ENCODE assay signal across 8 cellular contexts in genomic region chr10:70461397-70462348, GRCh38. TPM values are rescaled to one million over a fixed set of nuclear protein-coding genes. Genes with fewer than 3 reads are reported as not detected.
DNase-seq lines count a peak whose midpoint lies in the region; ATAC-seq and TF ChIP-seq lines count a peak whose summit lies in the region.

No MANE protein-coding gene starts in this region.

- no peaks in the 10 kb centered on the region for H3K9me3 ChIP-seq in upper lobe of right lung

- H3K36me3 ChIP-seq in upper lobe of right lung, result no peaks in the 10 kb centered on the region

- ATAC-seq in upper lobe of right lung (peak; percentile 72), GM19328 (IDR thresholded peaks at IDR 0.05; ENCODE audit: unreplicated experiment) (no peak)

- intact Hi-C loops in upper lobe of right lung (cut with DNase I), result loop anchor here (5.0 to 10.0 kb wide), 2 partner anchors 76 to 303 kb away; no protein-coding TSS in a partner anchor

- peaks cover 7% of the 10 kb centered on the region for H3K27me3 ChIP-seq in upper lobe of right lung

- no peak overlapping the region for H3K27ac ChIP-seq in upper lobe of right lung

- H3K4me1 ChIP-seq in upper lobe of right lung, result peaks cover 18% of the 10 kb centered on the region

- TF ChIP-seq CTCF in LNCAP (IDR thresholded peaks at IDR 0.05), result peak; percentile 88
- peak; percentile 86 for TF ChIP-seq CTCF in upper lobe of right lung (IDR thresholded peaks at IDR 0.05)

- DNase-seq in SIG-M5 treated with dmso at 0.1 percent for 504 hours (lab: John Stamatoyannopoulos, UW; ENCODE audit: unreplicated experiment) (peak; percentile 15), SIG-M5 (lab: John Stamatoyannopoulos, UW) (no peak), epidermal melanocyte (ENCODE audit: insufficient read length, low spot score) (peak; percentile 81), mucosa of gallbladder (ENCODE audit: low spot score) (peak; percentile 52), upper lobe of right lung (no peak)
- DNase-seq in activated CD4-positive, alpha-beta T cell treated with anti-CD3 and anti-CD28 coated beads, Interleukin-2, amount 50 U/mL, for 1 hour, result peak; percentile 43

- no peak overlapping the region for H3K4me3 ChIP-seq in upper lobe of right lung

RNA-seq across cellular contexts. Expression of gene PALD1, which starts 16.9 kb away (rescaled TPM):
- total RNA-seq in mucosa of gallbladder (15.5 TPM), upper lobe of right lung (27.0 TPM)

RNA-seq across cellular contexts. Expression of gene NODAL, which starts 20.2 kb away (rescaled TPM):
- total RNA-seq in mucosa of gallbladder (0.12 TPM), upper lobe of right lung (not detected)

RNA-seq across cellular contexts. Expression of gene EIF4EBP2, which starts 57.7 kb away (rescaled TPM):
- total RNA-seq in mucosa of gallbladder (88.2 TPM), upper lobe of right lung (79.3 TPM)

Comparison
In these comparisons a context has a peak if more than half of its experiments do, and no peak if none do; other contexts are left out.
1. DNase-seq: peak in SIG-M5 treated with dmso at 0.1 percent for 504 hours (single experiment), activated CD4-positive, alpha-beta T cell treated with anti-CD3 and anti-CD28 coated beads, Interleukin-2, amount 50 U/mL, for 1 hour (single experiment), epidermal melanocyte (single experiment) and mucosa of gallbladder (single experiment); none in SIG-M5 (single experiment) and upper lobe of right lung (single experiment).